14 cellular contexts compared by ENCODE assay signal in genomic region chr17:50347894-50348291, GRCh38. TPM values are rescaled to one million over a fixed set of nuclear protein-coding genes. Genes with fewer than 3 reads are reported as not detected.
DNase-seq lines count a peak whose midpoint lies in the region; ATAC-seq, FAIRE-seq and TF ChIP-seq lines count a peak whose summit lies in the region.
"Had no signal": no experiment of that assay in that cellular context is flagged by ENCODE, and none has a peak within 500 bp of the region (broad histone marks: within the 10 kb centered on the region; RNA-seq: fewer than 3 reads in every experiment).

No MANE protein-coding gene starts in this region.

- peaks cover 20% of the 10 kb centered on the region for H3K79me1 ChIP-seq in H1 (ENCODE audit: low read depth, low read length)

- TF ChIP-seq POLR2A in H1 (IDR thresholded peaks at IDR 0.05; ENCODE audit: control extremely low read depth in 1 of 2, low read depth in 2 of 2, low read length in 2 of 2) = no peak

- peaks cover 4% of the 10 kb centered on the region for H3K27me3 Mint-ChIP-seq in osteocyte (ENCODE audit: unreplicated experiment)

- H3K56ac ChIP-seq in H1 (replicated peaks; ENCODE audit: insufficient read length, low read depth, low read length) = no peak overlapping the region

- no peak overlapping the region for H2BK20ac ChIP-seq in H1 (ENCODE audit: low read length)

- TF ChIP-seq CTCF in H1 (IDR thresholded peaks at IDR 0.05; ENCODE audit: control extremely low read depth in 1 of 3, insufficient read depth in 1 of 3, low read depth in 1 of 3, low read length in 3 of 3) (no peak), osteocyte (IDR thresholded peaks at IDR 0.05) (no peak)

- WGBS in H1 (ENCODE audit: extremely low coverage in 1 of 2, insufficient coverage in 1 of 2, insufficient read length in 1 of 2, insufficient replicate concordance in 2 of 2, low coverage in 1 of 2, low lambda C conversion rate in 2 of 2, missing lambda C conversion rate in 1 of 2), 2 experiments = 83% methylated on average over 3 of the region's 3 CpGs; no CpG with 5 or more reads in 1 of the 2 experiments

- peaks cover 21% of the 10 kb centered on the region for H3K36me3 ChIP-seq in NT2/D1 (ENCODE audit: insufficient read depth, insufficient read length, low read length)
- 0 out of 8 replicates have a peak, but pooled peaks cover 0 to 4% (median 0%) of the 10 kb centered on the region in 4 experiments for H3K36me3 ChIP-seq in H1 (ENCODE audit: control insufficient read depth in 2 of 4, insufficient read depth in 4 of 4, low read length in 3 of 4)

- peaks cover 4% of the 10 kb centered on the region for H3K36me3 Mint-ChIP-seq in osteocyte (ENCODE audit: unreplicated experiment)

- H3K9ac ChIP-seq in NT2/D1 (ENCODE audit: insufficient read length, low read depth) (peak overlapping the region; percentile 91), H1 (replicated peaks in 1 of 4; ENCODE audit: extremely low read depth in 1 of 4, low read depth in 3 of 4, low read length in 3 of 4) (0 out of 7 replicates have a peak overlapping the region, but pooled peaks of 1 of the 4 experiments have one; percentile 30)

- no peak for TF ChIP-seq EP300 in H1 (IDR thresholded peaks at IDR 0.05; ENCODE audit: borderline replicate concordance in 1 of 2, low read depth in 2 of 2, low read length in 2 of 2)

- H4K8ac ChIP-seq in H1 (ENCODE audit: extremely low read depth, insufficient read depth, low read length) = no peak overlapping the region

- TF ChIP-seq RAD21 in H1 (IDR thresholded peaks at IDR 0.05 in 1 of 2, conservative IDR thresholded peaks at IDR 0.05 in 1 of 2; ENCODE audit: low read depth in 2 of 2, low read length in 2 of 2) = no peak

- H3K79me2 ChIP-seq in H1 (ENCODE audit: control insufficient read depth in 1 of 2, insufficient read depth in 2 of 2, low read length in 2 of 2) = peaks cover 0 to 25% of the 10 kb centered on the region in 2 experiments; a peak in 2 of 4 replicates

- FAIRE-seq in H1 (lab: Jason Lieb, UNC) = no peak

- CTCF ChIA-PET in H1 (lab: Charles Lee; ENCODE audit: partially characterized antibody) = interaction anchor here (1.0 to 4.0 kb wide), 6 partner anchors 12 to 148 kb away, joined by 3 to 58 read pairs (median 4); no protein-coding TSS in a partner anchor

- no peak overlapping the region for H3K27ac ChIP-seq in H1 (ENCODE audit: low read depth, low read length)
- H3K27ac ChIP-seq: testis had no signal

- DNase-seq in NCI-H82 (lab: John Stamatoyannopoulos, UW) (peak; percentile 66), NCI-H82 treated with DMSO at 0.1 percent for 48 hours (lab: John Stamatoyannopoulos, UW; ENCODE audit: unreplicated experiment) (no peak), NT2/D1 (ENCODE audit: low read depth, low spot score) (no peak), H1 (ENCODE audit: low read depth in 1 of 2, low spot score in 2 of 2) (no peak), osteocyte (ENCODE audit: extremely low spot score, unreplicated experiment) (no peak), GF-D8 (lab: John Stamatoyannopoulos, UW) (no peak), NCI-H345 treated with DMSO at 0.1 percent for 48 hours (lab: John Stamatoyannopoulos, UW; ENCODE audit: unreplicated experiment) (no peak)
- DNase-seq: 8988T; activated CD4-positive, alpha-beta T cell treated with anti-CD3 and anti-CD28 coated beads for 4 hours; NCI-H2081 treated with DMSO at 0.1 percent for 48 hours; testis had no signal

- H3K4ac ChIP-seq in H1 (replicated peaks; ENCODE audit: insufficient read length, low read depth, low read length) = no peak overlapping the region

- peaks cover 24% of the 10 kb centered on the region for H3K4me1 Mint-ChIP-seq in osteocyte (ENCODE audit: unreplicated experiment)

- H3K4me3 ChIP-seq in NT2/D1 (ENCODE audit: insufficient read length, low read depth) = peak overlapping the region; percentile 73
- peak overlapping the region in 3 of 4 experiments; percentile 81 to 93 (median 93); a peak in 6 of 8 replicates for H3K4me3 ChIP-seq in H1 (ENCODE audit: extremely low read depth in 1 of 4, insufficient read depth in 2 of 4, low read depth in 3 of 4, low read length in 4 of 4)
- H3K4me3 ChIP-seq: mucosa of descending colon had no signal

- H2BK120ac ChIP-seq in H1 (replicated peaks; ENCODE audit: low read depth, low read length) = no peak overlapping the region

- no peak overlapping the region for H4K91ac ChIP-seq in H1 (replicated peaks; ENCODE audit: insufficient read length, low read length)

- H3K14ac ChIP-seq in H1 (ENCODE audit: insufficient read length) = no peak overlapping the region

- 0 out of 2 replicates have a peak overlapping the region, but pooled peaks have one; percentile 72 for H2BK5ac ChIP-seq in H1 (ENCODE audit: low read depth, low read length)

- peaks cover 17% of the 10 kb centered on the region for H3K23me2 ChIP-seq in H1 (ENCODE audit: low read depth, low read length)

- H3K9me3 Mint-ChIP-seq in osteocyte (ENCODE audit: unreplicated experiment) = no peaks in the 10 kb centered on the region

- H3K9me3 ChIP-seq in NT2/D1 (ENCODE audit: insufficient read depth, low read length) (no peaks in the 10 kb centered on the region), H1 (ENCODE audit: insufficient read depth in 2 of 2, low read depth in 1 of 2, low read length in 1 of 2) (no peaks in the 10 kb centered on the region)
- H3K9me3 ChIP-seq: mucosa of descending colon, testis had no signal

- peak overlapping the region; percentile 65; the same call in 1 of the 2 replicates for H2AK5ac ChIP-seq in H1 (ENCODE audit: low read depth, low read length)

- peak overlapping the region; percentile 91 to 95 for H3K4me2 ChIP-seq in H1 (ENCODE audit: insufficient read depth in 1 of 2, low read depth in 2 of 2, low read length in 2 of 2)

- H3K27me3 ChIP-seq in NT2/D1 (ENCODE audit: insufficient read depth, insufficient read length) = peaks cover 19% of the 10 kb centered on the region
- H3K27me3 ChIP-seq in H1 (replicated peaks in 1 of 4; ENCODE audit: control insufficient read depth in 3 of 4, extremely low read depth in 1 of 4, insufficient read depth in 3 of 4, low read length in 3 of 4) = peaks cover 0 to 9% (median 5%) of the 10 kb centered on the region in 4 experiments; a peak in 4 of 7 replicates
- H3K27me3 ChIP-seq: testis had no signal

- peak overlapping the region; percentile 93 for H3K4me3 Mint-ChIP-seq in osteocyte (ENCODE audit: unreplicated experiment)

- H2AFZ ChIP-seq in H1 (ENCODE audit: low read length) = no peak overlapping the region

- 0 out of 2 replicates have a peak overlapping the region, but pooled peaks have one; percentile 55 for H2BK12ac ChIP-seq in H1 (ENCODE audit: low read depth, low read length)

- no peak for ATAC-seq in HG02870 (IDR thresholded peaks at IDR 0.05; ENCODE audit: unreplicated experiment)
- ATAC-seq: mucosa of descending colon, Right ventricle myocardium inferior had no signal

- H3K23ac ChIP-seq in H1 (ENCODE audit: insufficient read length) = no peak overlapping the region

- POLR2A ChIA-PET in H1 (lab: Charles Lee; ENCODE audit: partially characterized antibody) = interaction anchor here (0.9 to 12.4 kb wide), 3 partner anchors 14 to 195 kb away, joined by 3 to 135 read pairs (median 3); no protein-coding TSS in a partner anchor

- H3K4me1 ChIP-seq in NT2/D1 (ENCODE audit: insufficient read depth, insufficient read length) = peaks cover 10% of the 10 kb centered on the region
- H3K4me1 ChIP-seq in H1 (replicated peaks in 1 of 4; ENCODE audit: control insufficient read depth in 3 of 4, insufficient read depth in 4 of 4, low read length in 3 of 4) = peaks cover 4 to 17% (median 11%) of the 10 kb centered on the region in 4 experiments

- H3K27ac Mint-ChIP-seq in osteocyte (ENCODE audit: unreplicated experiment) = no peak overlapping the region

- H4K5ac ChIP-seq in H1 (ENCODE audit: insufficient read length, low read depth, low read length) = no peak overlapping the region

- no peak overlapping the region for H2BK15ac ChIP-seq in H1 (ENCODE audit: low read length)

- H3K18ac ChIP-seq in H1 (ENCODE audit: extremely low read depth, low read length) = peak overlapping the region; percentile 51; the same call in 1 of the 2 replicates

- H4K20me1 ChIP-seq in H1 (replicated peaks in 1 of 2; ENCODE audit: control insufficient read depth in 1 of 2, insufficient read depth in 2 of 2, low read length in 2 of 2) = peaks cover 2 to 24% of the 10 kb centered on the region in 2 experiments

RNA-seq across cellular contexts. Expression of gene XYLT2, which starts 2.0 kb away (rescaled TPM):
- 28.0 and 28.9 TPM in 2 replicates for total RNA-seq in H1 (2021; fragmentation: NEBNext Ultra II Directional; extraction: Animal tissue kit (Norgen Biotek cat#: 25700))
- 29.9 and 38.2 TPM in 2 replicates for polyA plus RNA-seq in H1 (2011; rRNA removed)
- polyA plus RNA-seq in H1 (2011; cell fraction: cytosol; rRNA removed) = 26.8 TPM
- 55.3 TPM for polyA plus RNA-seq in H1 (2011; cell fraction: nucleus; rRNA removed)
- polyA plus RNA-seq in H1 (2012, experiment 1 of 2) = 17.0 to 31.4 TPM (median 27.3 TPM) in 4 replicates
- polyA plus RNA-seq in H1 (2012, experiment 2 of 2) = 16.5 TPM
- 29.7 TPM for polyA plus RNA-seq in H1 (2013, experiment 1 of 2)
- 29.8 TPM for polyA plus RNA-seq in H1 (2013, experiment 2 of 2)
- polyA minus RNA-seq in H1 (2011; rRNA and poly(A)+ RNA removed) = 28.9 and 33.8 TPM in 2 replicates
- polyA minus RNA-seq in H1 (2011; cell fraction: cytosol; rRNA and poly(A)+ RNA removed) = 39.8 TPM
- polyA minus RNA-seq in H1 (2011; cell fraction: nucleus; rRNA and poly(A)+ RNA removed) = 35.9 TPM
- 31.6 and 32.0 TPM in 2 replicates for total RNA-seq in osteocyte

RNA-seq across cellular contexts. Expression of gene MRPL27, which starts 25.1 kb away (rescaled TPM):
- total RNA-seq in H1 (2021; fragmentation: NEBNext Ultra II Directional; extraction: Animal tissue kit (Norgen Biotek cat#: 25700)) = 75.6 and 82.6 TPM in 2 replicates
- 109 and 135 TPM in 2 replicates for polyA plus RNA-seq in H1 (2011; rRNA removed)
- polyA plus RNA-seq in H1 (2011; cell fraction: cytosol; rRNA removed) = 155 TPM
- polyA plus RNA-seq in H1 (2011; cell fraction: nucleus; rRNA removed) = 67.9 TPM
- polyA plus RNA-seq in H1 (2012, experiment 1 of 2) = 130 to 159 TPM (median 138 TPM) in 4 replicates
- polyA plus RNA-seq in H1 (2012, experiment 2 of 2) = 95.2 TPM
- 54.9 TPM for polyA plus RNA-seq in H1 (2013, experiment 1 of 2)
- polyA plus RNA-seq in H1 (2013, experiment 2 of 2) = 60.3 TPM
- polyA minus RNA-seq in H1 (2011; rRNA and poly(A)+ RNA removed) = 55.9 and 75.0 TPM in 2 replicates
- 33.5 TPM for polyA minus RNA-seq in H1 (2011; cell fraction: cytosol; rRNA and poly(A)+ RNA removed)
- 41.1 TPM for polyA minus RNA-seq in H1 (2011; cell fraction: nucleus; rRNA and poly(A)+ RNA removed)
- total RNA-seq in osteocyte = 54.5 and 59.0 TPM in 2 replicates

RNA-seq across cellular contexts. Expression of gene EME1, which starts 25.1 kb away (rescaled TPM):
- 13.3 and 13.9 TPM in 2 replicates for total RNA-seq in H1 (2021; fragmentation: NEBNext Ultra II Directional; extraction: Animal tissue kit (Norgen Biotek cat#: 25700))
- 13.9 and 16.3 TPM in 2 replicates for polyA plus RNA-seq in H1 (2011; rRNA removed)
- polyA plus RNA-seq in H1 (2011; cell fraction: cytosol; rRNA removed) = 23.2 TPM
- polyA plus RNA-seq in H1 (2011; cell fraction: nucleus; rRNA removed) = 62.4 TPM
- 19.3 to 29.0 TPM (median 22.2 TPM) in 4 replicates for polyA plus RNA-seq in H1 (2012, experiment 1 of 2)
- 4.9 TPM for polyA plus RNA-seq in H1 (2012, experiment 2 of 2)
- 14.5 TPM for polyA plus RNA-seq in H1 (2013, experiment 1 of 2)
- 12.3 TPM for polyA plus RNA-seq in H1 (2013, experiment 2 of 2)
- 16.0 and 17.8 TPM in 2 replicates for polyA minus RNA-seq in H1 (2011; rRNA and poly(A)+ RNA removed)
- 12.3 TPM for polyA minus RNA-seq in H1 (2011; cell fraction: cytosol; rRNA and poly(A)+ RNA removed)
- 28.1 TPM for polyA minus RNA-seq in H1 (2011; cell fraction: nucleus; rRNA and poly(A)+ RNA removed)
- 2.8 and 3.6 TPM in 2 replicates for total RNA-seq in osteocyte

RNA-seq across cellular contexts. Expression of gene LRRC59, which starts 49.4 kb away (rescaled TPM):
- 117 TPM in 2 replicates for total RNA-seq in H1 (2021; fragmentation: NEBNext Ultra II Directional; extraction: Animal tissue kit (Norgen Biotek cat#: 25700))
- polyA plus RNA-seq in H1 (2011; rRNA removed) = 48.3 and 48.7 TPM in 2 replicates
- 58.5 TPM for polyA plus RNA-seq in H1 (2011; cell fraction: cytosol; rRNA removed)
- 43.5 TPM for polyA plus RNA-seq in H1 (2011; cell fraction: nucleus; rRNA removed)
- 94.3 to 100 TPM (median 95.6 TPM) in 4 replicates for polyA plus RNA-seq in H1 (2012, experiment 1 of 2)
- polyA plus RNA-seq in H1 (2012, experiment 2 of 2) = 68.4 TPM
- polyA plus RNA-seq in H1 (2013, experiment 1 of 2) = 66.2 TPM
- 66.4 TPM for polyA plus RNA-seq in H1 (2013, experiment 2 of 2)
- 104 and 110 TPM in 2 replicates for polyA minus RNA-seq in H1 (2011; rRNA and poly(A)+ RNA removed)
- polyA minus RNA-seq in H1 (2011; cell fraction: cytosol; rRNA and poly(A)+ RNA removed) = 39.5 TPM
- 37.6 TPM for polyA minus RNA-seq in H1 (2011; cell fraction: nucleus; rRNA and poly(A)+ RNA removed)
- 87.0 and 87.2 TPM in 2 replicates for total RNA-seq in osteocyte
